9 cellular contexts compared by ENCODE assay signal in genomic region chr18:34866739-34867138, GRCh38.
A peak's percentile ranks its signal among the peaks of the same experiment; 100 is the strongest.
DNase-seq lines count a peak whose midpoint lies in the region; ATAC-seq and TF ChIP-seq lines count a peak whose summit lies in the region.
"Had no signal": no experiment of that assay in that cellular context is flagged by ENCODE, and none has a peak within 500 bp of the region (broad histone marks: within the 10 kb centered on the region; RNA-seq: fewer than 3 reads in every experiment).

No MANE protein-coding gene starts in this region.

- H3K4me1 Mint-ChIP-seq in activated T-cell treated with anti-CD3 and anti-CD28 coated beads, Interleukin-2, amount 50 U/mL, for 72 hours (ENCODE audit: low read depth), result peaks cover 63% of the 10 kb centered on the region
- H3K4me1 Mint-ChIP-seq in stimulated activated naive CD8-positive, alpha-beta T cell treated with anti-CD3 and anti-CD28 coated beads, Interleukin-15, amount 100 ng/mL, for 72 hours, result peaks cover 61% of the 10 kb centered on the region

- peak; percentile 72 for TF ChIP-seq CTCF in epithelial cell of proximal tubule (conservative IDR thresholded peaks at IDR 0.05; ENCODE audit: low read depth, low read length)

- peak overlapping the region; percentile 96 for H3K27ac Mint-ChIP-seq in activated T-cell treated with anti-CD3 and anti-CD28 coated beads, Interleukin-2, amount 50 U/mL, for 72 hours
- H3K27ac Mint-ChIP-seq in stimulated activated naive CD8-positive, alpha-beta T cell treated with anti-CD3 and anti-CD28 coated beads, Interleukin-15, amount 100 ng/mL, for 72 hours, result peak overlapping the region; percentile 90 to 93

- peaks cover 3 to 4% of the 10 kb centered on the region in 2 donors for H3K36me3 Mint-ChIP-seq in activated T-cell treated with anti-CD3 and anti-CD28 coated beads, Interleukin-2, amount 50 U/mL, for 72 hours (ENCODE audit: insufficient read depth in 2 of 2)

- peak overlapping the region; percentile 59 to 76 for H3K4me3 Mint-ChIP-seq in activated T-cell treated with anti-CD3 and anti-CD28 coated beads, Interleukin-2, amount 50 U/mL, for 72 hours
- H3K4me3 Mint-ChIP-seq in stimulated activated naive CD8-positive, alpha-beta T cell treated with anti-CD3 and anti-CD28 coated beads, Interleukin-15, amount 100 ng/mL, for 72 hours, result peak overlapping the region; percentile 47 to 62

- no peak overlapping the region for H3K4me3 ChIP-seq in epithelial cell of proximal tubule (ENCODE audit: low read depth, low read length)

- no peak for DNase-seq in activated T-cell treated with anti-CD3 and anti-CD28 coated beads, Interleukin-2, amount 50 U/mL, for 72 hours
- no peak for DNase-seq in activated T-cell treated with anti-CD3 and anti-CD28 coated beads, Interleukin-2, amount 50 U/mL, for 48 hours
- DNase-seq in OCI-M1 (lab: John Stamatoyannopoulos, UW), result peak; percentile 21
- no peak for DNase-seq in epithelial cell of proximal tubule (ENCODE audit: low read depth)
- no peak for DNase-seq in stimulated activated naive CD8-positive, alpha-beta T cell treated with anti-CD3 and anti-CD28 coated beads, Interleukin-15, amount 100 ng/mL, for 72 hours
- no peak for DNase-seq in NCI-H82 treated with DMSO at 0.1 percent for 48 hours (lab: John Stamatoyannopoulos, UW; ENCODE audit: unreplicated experiment)
- DNase-seq: activated naive CD4-positive, alpha-beta T cell had no signal

- peaks cover 2 to 3% of the 10 kb centered on the region in 2 donors for H3K9me3 Mint-ChIP-seq in activated T-cell treated with anti-CD3 and anti-CD28 coated beads, Interleukin-2, amount 50 U/mL, for 72 hours
- H3K9me3 Mint-ChIP-seq in stimulated activated naive CD8-positive, alpha-beta T cell treated with anti-CD3 and anti-CD28 coated beads, Interleukin-15, amount 100 ng/mL, for 72 hours, result peaks cover 6 to 9% of the 10 kb centered on the region in 2 donors

- ATAC-seq in activated T-cell treated with anti-CD3 and anti-CD28 coated beads, Interleukin-2, amount 50 U/mL, for 72 hours (replicated peaks in 1 of 2), result peak; percentile 23 to 41
- ATAC-seq in stimulated activated naive CD8-positive, alpha-beta T cell treated with anti-CD3 and anti-CD28 coated beads, Interleukin-15, amount 100 ng/mL, for 72 hours, result peak; percentile 33
- ATAC-seq in HG03432 (IDR thresholded peaks at IDR 0.05; ENCODE audit: unreplicated experiment), result no peak
- ATAC-seq in HG03097 (IDR thresholded peaks at IDR 0.05; ENCODE audit: low FRiP score, unreplicated experiment), result no peak

- no peaks in the 10 kb centered on the region for H3K27me3 Mint-ChIP-seq in activated T-cell treated with anti-CD3 and anti-CD28 coated beads, Interleukin-2, amount 50 U/mL, for 72 hours (ENCODE audit: low read depth)
- no peaks in the 10 kb centered on the region for H3K27me3 Mint-ChIP-seq in stimulated activated naive CD8-positive, alpha-beta T cell treated with anti-CD3 and anti-CD28 coated beads, Interleukin-15, amount 100 ng/mL, for 72 hours

Comparison
In these comparisons a context has a peak if more than half of its experiments do, and no peak if none do; other contexts are left out.
1. ATAC-seq: peak in activated T-cell treated with anti-CD3 and anti-CD28 coated beads, Interleukin-2, amount 50 U/mL, for 72 hours (2 of 2) and stimulated activated naive CD8-positive, alpha-beta T cell treated with anti-CD3 and anti-CD28 coated beads, Interleukin-15, amount 100 ng/mL, for 72 hours (single experiment); none in HG03432 (single experiment) and HG03097 (single experiment).